ENCODE assay signal across 15 cellular contexts in the genomic region with DNA sequence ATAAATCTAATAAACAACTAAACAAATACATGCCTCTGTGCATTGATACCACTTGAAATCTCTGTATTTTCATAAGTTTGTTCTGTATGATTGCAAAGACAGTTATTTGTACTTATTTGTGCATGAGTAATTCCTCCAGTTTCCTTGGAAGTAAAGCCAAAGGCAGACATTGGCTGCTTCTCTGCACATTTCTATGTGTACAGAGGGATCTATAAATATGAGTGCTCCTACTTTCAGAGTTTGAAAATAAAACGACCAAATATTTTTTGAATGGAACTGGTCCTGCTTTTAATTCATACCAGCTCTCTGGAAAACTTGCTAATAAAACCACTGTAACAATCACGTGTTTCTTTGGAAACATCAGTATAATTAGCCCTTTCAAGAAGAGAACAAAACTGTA.
"Had no signal": no experiment of that assay in that cellular context is flagged by ENCODE, and none has a peak within 500 bp of the region (broad histone marks: within the 10 kb centered on the region; RNA-seq: fewer than 3 reads in every experiment).

No MANE protein-coding gene starts in this region.

- H3K27me3 ChIP-seq: gastroesophageal sphincter, heart right ventricle, left lung, ovary, right lobe of liver, testis, upper lobe of right lung had no signal

- H3K4me1 ChIP-seq: testis, upper lobe of right lung had no signal

- H3K9me3 ChIP-seq: gastroesophageal sphincter, heart right ventricle, left lung, ovary, right lobe of liver, testis, upper lobe of right lung had no signal

- H3K4me3 ChIP-seq: gastroesophageal sphincter, heart right ventricle, left lung, ovary, right lobe of liver, testis, upper lobe of right lung had no signal

- H3K36me3 ChIP-seq: gastroesophageal sphincter, heart right ventricle, left lung, ovary, right lobe of liver, upper lobe of right lung had no signal

- DNase-seq: activated B cell treated with CpG ODN at 0.5 μM for 24 hours; activated CD4-positive, alpha-beta memory T cell treated with anti-CD3 and anti-CD28 coated beads for 36 hours; activated CD4-positive, alpha-beta T cell treated with anti-CD3 and anti-CD28 coated beads for 4 hours; activated naive CD4-positive, alpha-beta T cell treated with anti-CD3 and anti-CD28 coated beads for 36 hours; anterior cingulate cortex; cortex of kidney; effector CD8-positive, alpha-beta T cell; heart right ventricle; left lung; ovary; right lobe of liver; stimulated activated CD4-positive, alpha-beta T cell treated with anti-CD3 and anti-CD28 coated beads, Interleukin-4, amount 100 ng/mL, for 4 hours; testis; upper lobe of right lung had no signal
